1 cellular context compared by ENCODE assay signal in genomic region chr22:46738961-46739870, GRCh38.
TF ChIP-seq lines count a peak whose summit lies in the region.

No MANE protein-coding gene starts in this region.

TF ChIP-seq in HEK293, 187 proteins besides CTCF, POLR2A, EP300 and RAD21 (continued from another document):
- TF ChIP-seq, protein P1, sequence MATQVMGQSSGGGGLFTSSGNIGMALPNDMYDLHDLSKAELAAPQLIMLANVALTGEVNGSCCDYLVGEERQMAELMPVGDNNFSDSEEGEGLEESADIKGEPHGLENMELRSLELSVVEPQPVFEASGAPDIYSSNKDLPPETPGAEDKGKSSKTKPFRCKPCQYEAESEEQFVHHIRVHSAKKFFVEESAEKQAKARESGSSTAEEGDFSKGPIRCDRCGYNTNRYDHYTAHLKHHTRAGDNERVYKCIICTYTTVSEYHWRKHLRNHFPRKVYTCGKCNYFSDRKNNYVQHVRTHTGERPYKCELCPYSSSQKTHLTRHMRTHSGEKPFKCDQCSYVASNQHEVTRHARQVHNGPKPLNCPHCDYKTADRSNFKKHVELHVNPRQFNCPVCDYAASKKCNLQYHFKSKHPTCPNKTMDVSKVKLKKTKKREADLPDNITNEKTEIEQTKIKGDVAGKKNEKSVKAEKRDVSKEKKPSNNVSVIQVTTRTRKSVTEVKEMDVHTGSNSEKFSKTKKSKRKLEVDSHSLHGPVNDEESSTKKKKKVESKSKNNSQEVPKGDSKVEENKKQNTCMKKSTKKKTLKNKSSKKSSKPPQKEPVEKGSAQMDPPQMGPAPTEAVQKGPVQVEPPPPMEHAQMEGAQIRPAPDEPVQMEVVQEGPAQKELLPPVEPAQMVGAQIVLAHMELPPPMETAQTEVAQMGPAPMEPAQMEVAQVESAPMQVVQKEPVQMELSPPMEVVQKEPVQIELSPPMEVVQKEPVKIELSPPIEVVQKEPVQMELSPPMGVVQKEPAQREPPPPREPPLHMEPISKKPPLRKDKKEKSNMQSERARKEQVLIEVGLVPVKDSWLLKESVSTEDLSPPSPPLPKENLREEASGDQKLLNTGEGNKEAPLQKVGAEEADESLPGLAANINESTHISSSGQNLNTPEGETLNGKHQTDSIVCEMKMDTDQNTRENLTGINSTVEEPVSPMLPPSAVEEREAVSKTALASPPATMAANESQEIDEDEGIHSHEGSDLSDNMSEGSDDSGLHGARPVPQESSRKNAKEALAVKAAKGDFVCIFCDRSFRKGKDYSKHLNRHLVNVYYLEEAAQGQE (tag by site-specific recombination; IDR thresholded peaks at IDR 0.05) = no peak
- TF ChIP-seq ZNF280C (tag by site-specific recombination; IDR thresholded peaks at IDR 0.05) = no peak
- TF ChIP-seq GFI1B (tag by site-specific recombination; IDR thresholded peaks at IDR 0.05) = no peak
- TF ChIP-seq ZNF157 (tag by site-specific recombination; IDR thresholded peaks at IDR 0.05) = no peak
- peak; percentile 50 for TF ChIP-seq SP7 (tag by site-specific recombination; IDR thresholded peaks at IDR 0.05)
- TF ChIP-seq, protein P2, sequence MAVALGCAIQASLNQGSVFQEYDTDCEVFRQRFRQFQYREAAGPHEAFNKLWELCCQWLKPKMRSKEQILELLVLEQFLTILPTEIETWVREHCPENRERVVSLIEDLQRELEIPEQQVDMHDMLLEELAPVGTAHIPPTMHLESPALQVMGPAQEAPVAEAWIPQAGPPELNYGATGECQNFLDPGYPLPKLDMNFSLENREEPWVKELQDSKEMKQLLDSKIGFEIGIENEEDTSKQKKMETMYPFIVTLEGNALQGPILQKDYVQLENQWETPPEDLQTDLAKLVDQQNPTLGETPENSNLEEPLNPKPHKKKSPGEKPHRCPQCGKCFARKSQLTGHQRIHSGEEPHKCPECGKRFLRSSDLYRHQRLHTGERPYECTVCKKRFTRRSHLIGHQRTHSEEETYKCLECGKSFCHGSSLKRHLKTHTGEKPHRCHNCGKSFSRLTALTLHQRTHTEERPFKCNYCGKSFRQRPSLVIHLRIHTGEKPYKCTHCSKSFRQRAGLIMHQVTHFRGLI (tag by site-specific recombination; IDR thresholded peaks at IDR 0.05) = no peak
- TF ChIP-seq KLF1 (tag by site-specific recombination; IDR thresholded peaks at IDR 0.05) = peak; percentile 64; the same call in 1 of the 2 replicates
- TF ChIP-seq ZNF146 (tag by site-specific recombination; IDR thresholded peaks at IDR 0.05) = no peak
- peak; percentile 49; the same call in 1 of the 2 replicates for TF ChIP-seq ZSCAN30 (tag by site-specific recombination; IDR thresholded peaks at IDR 0.05)
- TF ChIP-seq, protein P3, sequence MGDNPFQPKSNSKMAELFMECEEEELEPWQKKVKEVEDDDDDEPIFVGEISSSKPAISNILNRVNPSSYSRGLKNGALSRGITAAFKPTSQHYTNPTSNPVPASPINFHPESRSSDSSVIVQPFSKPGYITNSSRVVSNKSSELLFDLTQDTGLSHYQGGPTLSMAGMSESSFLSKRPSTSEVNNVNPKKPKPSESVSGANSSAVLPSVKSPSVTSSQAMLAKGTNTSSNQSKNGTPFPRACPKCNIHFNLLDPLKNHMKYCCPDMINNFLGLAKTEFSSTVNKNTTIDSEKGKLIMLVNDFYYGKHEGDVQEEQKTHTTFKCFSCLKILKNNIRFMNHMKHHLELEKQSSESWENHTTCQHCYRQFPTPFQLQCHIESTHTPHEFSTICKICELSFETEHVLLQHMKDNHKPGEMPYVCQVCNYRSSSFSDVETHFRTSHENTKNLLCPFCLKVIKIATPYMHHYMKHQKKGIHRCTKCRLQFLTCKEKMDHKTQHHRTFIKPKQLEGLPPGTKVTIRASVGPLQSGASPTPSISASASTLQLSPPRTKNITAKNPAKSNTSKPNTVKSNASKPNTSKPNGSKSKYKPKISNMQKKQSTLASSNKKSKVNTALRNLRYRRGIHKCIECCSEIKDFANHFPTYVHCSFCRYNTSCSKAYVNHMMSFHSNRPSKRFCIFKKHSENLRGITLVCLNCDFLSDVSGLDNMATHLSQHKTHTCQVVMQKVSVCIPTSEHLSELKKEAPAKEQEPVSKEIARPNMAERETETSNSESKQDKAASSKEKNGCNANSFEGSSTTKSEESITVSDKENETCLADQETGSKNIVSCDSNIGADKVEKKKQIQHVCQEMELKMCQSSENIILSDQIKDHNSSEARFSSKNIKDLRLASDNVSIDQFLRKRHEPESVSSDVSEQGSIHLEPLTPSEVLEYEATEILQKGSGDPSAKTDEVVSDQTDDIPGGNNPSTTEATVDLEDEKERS (tag by site-specific recombination; IDR thresholded peaks at IDR 0.05) = no peak
- no peak for TF ChIP-seq ZNF26 (tag by site-specific recombination; IDR thresholded peaks at IDR 0.05)
- TF ChIP-seq HOXC10 (CRISPR knock-in tag; IDR thresholded peaks at IDR 0.05) = no peak
- TF ChIP-seq, protein P4, sequence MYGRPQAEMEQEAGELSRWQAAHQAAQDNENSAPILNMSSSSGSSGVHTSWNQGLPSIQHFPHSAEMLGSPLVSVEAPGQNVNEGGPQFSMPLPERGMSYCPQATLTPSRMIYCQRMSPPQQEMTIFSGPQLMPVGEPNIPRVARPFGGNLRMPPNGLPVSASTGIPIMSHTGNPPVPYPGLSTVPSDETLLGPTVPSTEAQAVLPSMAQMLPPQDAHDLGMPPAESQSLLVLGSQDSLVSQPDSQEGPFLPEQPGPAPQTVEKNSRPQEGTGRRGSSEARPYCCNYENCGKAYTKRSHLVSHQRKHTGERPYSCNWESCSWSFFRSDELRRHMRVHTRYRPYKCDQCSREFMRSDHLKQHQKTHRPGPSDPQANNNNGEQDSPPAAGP (tag by site-specific recombination; IDR thresholded peaks at IDR 0.05) = peak; percentile 46; the same call in 1 of the 2 replicates
- peak; percentile 29 for TF ChIP-seq SP2 (tag by site-specific recombination; IDR thresholded peaks at IDR 0.05)
- 0 out of 2 replicates have a peak, but pooled peaks have one; percentile 5 for TF ChIP-seq ZBTB8A (tag by site-specific recombination; IDR thresholded peaks at IDR 0.05)
- TF ChIP-seq, protein P5, sequence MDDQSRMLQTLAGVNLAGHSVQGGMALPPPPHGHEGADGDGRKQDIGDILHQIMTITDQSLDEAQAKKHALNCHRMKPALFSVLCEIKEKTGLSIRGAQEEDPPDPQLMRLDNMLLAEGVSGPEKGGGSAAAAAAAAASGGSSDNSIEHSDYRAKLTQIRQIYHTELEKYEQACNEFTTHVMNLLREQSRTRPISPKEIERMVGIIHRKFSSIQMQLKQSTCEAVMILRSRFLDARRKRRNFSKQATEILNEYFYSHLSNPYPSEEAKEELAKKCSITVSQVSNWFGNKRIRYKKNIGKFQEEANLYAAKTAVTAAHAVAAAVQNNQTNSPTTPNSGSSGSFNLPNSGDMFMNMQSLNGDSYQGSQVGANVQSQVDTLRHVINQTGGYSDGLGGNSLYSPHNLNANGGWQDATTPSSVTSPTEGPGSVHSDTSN (CRISPR knock-in tag; IDR thresholded peaks at IDR 0.05) = 0 out of 2 replicates have a peak, but pooled peaks have one; percentile 69
- TF ChIP-seq ZNF600 (tag by site-specific recombination; IDR thresholded peaks at IDR 0.05) = 0 out of 2 replicates have a peak, but pooled peaks have one; percentile 36
- TF ChIP-seq ZIC2 (tag by site-specific recombination; IDR thresholded peaks at IDR 0.05) = peak; percentile 93
- TF ChIP-seq ZNF169 (tag by site-specific recombination; IDR thresholded peaks at IDR 0.05) = no peak
- TF ChIP-seq ZNF121 (tag by site-specific recombination; IDR thresholded peaks at IDR 0.05) = no peak
- no peak for TF ChIP-seq ZNF785 (tag by site-specific recombination; IDR thresholded peaks at IDR 0.05)
- peak; percentile 38; the same call in 1 of the 2 replicates for TF ChIP-seq KLF8 (tag by site-specific recombination; IDR thresholded peaks at IDR 0.05)
